Comparison of ENCODE assay signal across 14 cellular contexts in genomic region chr11:2827256-2827655, GRCh38. TPM values are rescaled to one million over a fixed set of nuclear protein-coding genes. Genes with fewer than 3 reads are reported as not detected.
DNase-seq lines count a peak whose midpoint lies in the region; ATAC-seq and TF ChIP-seq lines count a peak whose summit lies in the region.
"Had no signal": no experiment of that assay in that cellular context is flagged by ENCODE, and none has a peak within 500 bp of the region (broad histone marks: within the 10 kb centered on the region; RNA-seq: fewer than 3 reads in every experiment).

No MANE protein-coding gene starts in this region.

- CTCF ChIA-PET in MCF 10A (lab: Yijun Ruan, JAX) (interaction anchor here (0.6 kb wide), 1 partner anchor 981 kb away, joined by 3 read pairs; no protein-coding TSS in a partner anchor), mammary epithelial cell (lab: Charles Lee; ENCODE audit: low non-redundant PET) (interaction anchor here (0.6 kb wide), 1 partner anchor 27 kb away, joined by 10 read pairs; no protein-coding TSS in a partner anchor)

- TF ChIP-seq EP300 in esophagus muscularis mucosa (IDR thresholded peaks at IDR 0.05) = no peak

- peaks cover 37% of the 10 kb centered on the region for H3K4me1 Mint-ChIP-seq in MCF 10A (ENCODE audit: insufficient read depth, unreplicated experiment)

- TF ChIP-seq CTCF in MCF 10A (IDR thresholded peaks at IDR 0.05; ENCODE audit: unreplicated experiment) (no peak), mammary epithelial cell (conservative IDR thresholded peaks at IDR 0.05 in 1 of 2, IDR thresholded peaks at IDR 0.05 in 1 of 2; ENCODE audit: extremely low read depth in 1 of 2, insufficient read depth in 1 of 2, low read depth in 1 of 2, low read length in 2 of 2) (no peak), esophagus muscularis mucosa (IDR thresholded peaks at IDR 0.05) (no peak), neutrophil (IDR thresholded peaks at IDR 0.05) (no peak), uterus (IDR thresholded peaks at IDR 0.05) (no peak)

- H4K20me1 ChIP-seq in mammary epithelial cell (ENCODE audit: insufficient read depth, low read length) = no peaks in the 10 kb centered on the region

- no peak overlapping the region for H3K4me2 ChIP-seq in mammary epithelial cell (ENCODE audit: insufficient read depth, low read depth, low read length)

- H3K27me3 Mint-ChIP-seq in MCF 10A (ENCODE audit: insufficient read depth, unreplicated experiment) = no peaks in the 10 kb centered on the region
- H3K27me3 Mint-ChIP-seq: memory B cell had no signal

- DNase-seq in MCF 10A (ENCODE audit: unreplicated experiment) (no peak), mammary epithelial cell (no peak), esophagus muscularis mucosa (ENCODE audit: extremely low spot score) (no peak), uterus (no peak), kidney tubule cell (ENCODE audit: low spot score) (no peak), activated gamma-delta T cell treated with Interleukin-2 at 50 U/mL for 16 hours (no peak)
- DNase-seq: activated CD4-positive, alpha-beta T cell treated with anti-CD3 and anti-CD28 coated beads, Interleukin-2, amount 50 U/mL, for 4 hours; dorsolateral prefrontal cortex; stimulated activated CD4-positive, alpha-beta T cell treated with anti-CD3 and anti-CD28 coated beads, Interleukin-15, amount 100 ng/mL, for 24 hours had no signal

- TF ChIP-seq POLR2A in esophagus muscularis mucosa (IDR thresholded peaks at IDR 0.05; ENCODE audit: low read depth) (no peak), uterus (IDR thresholded peaks at IDR 0.05) (no peak)

- H3K36me3 Mint-ChIP-seq in MCF 10A (ENCODE audit: insufficient read depth, unreplicated experiment) = peaks cover 6% of the 10 kb centered on the region

- H3K9me3 Mint-ChIP-seq in MCF 10A (ENCODE audit: unreplicated experiment) = peaks cover 34% of the 10 kb centered on the region

- H3K4me3 Mint-ChIP-seq in MCF 10A (ENCODE audit: unreplicated experiment) = no peak overlapping the region
- H3K4me3 Mint-ChIP-seq: memory B cell had no signal

- no peak for ATAC-seq in HG02571 (IDR thresholded peaks at IDR 0.05; ENCODE audit: unreplicated experiment)

- intact Hi-C loops in MCF 10A (cut with micrococcal nuclease) (no loop called here), mammary epithelial cell (cut with micrococcal nuclease) (no loop called here), esophagus muscularis mucosa (cut with DNase I) (loop anchor here (5.0 kb wide), 2 partner anchors 50 to 125 kb away; no protein-coding TSS in a partner anchor), uterus (cut with DNase I; ENCODE audit: low total_unique reads) (no loop called here)

- peaks cover 16% of the 10 kb centered on the region for H3K9me3 ChIP-seq in mammary epithelial cell (replicated peaks; ENCODE audit: insufficient read depth, low read length)
- peaks cover 0 to 20% (median 7%) of the 10 kb centered on the region in 4 donors for H3K9me3 ChIP-seq in esophagus muscularis mucosa
- no peaks in the 10 kb centered on the region for H3K9me3 ChIP-seq in neutrophil
- peaks cover 0 to 10% of the 10 kb centered on the region in 2 donors for H3K9me3 ChIP-seq in uterus

- H3K27me3 ChIP-seq in mammary epithelial cell (ENCODE audit: insufficient read depth, low read length) (no peaks in the 10 kb centered on the region), esophagus muscularis mucosa (no peaks in the 10 kb centered on the region), neutrophil (peaks cover 6% of the 10 kb centered on the region), uterus (no peaks in the 10 kb centered on the region)

- BruUV-seq in MCF 10A (replicated peaks; lab: Mats Ljungman, UMichigan) (no TSS peak), mammary epithelial cell (replicated peaks; lab: Mats Ljungman, UMichigan) (no TSS peak)

- H3K36me3 ChIP-seq in mammary epithelial cell (ENCODE audit: insufficient read depth, low read length) (no peaks in the 10 kb centered on the region), esophagus muscularis mucosa (no peaks in the 10 kb centered on the region), neutrophil (no peaks in the 10 kb centered on the region), uterus (no peaks in the 10 kb centered on the region)

- H3K79me2 ChIP-seq in mammary epithelial cell (ENCODE audit: insufficient read depth, low read length) = no peaks in the 10 kb centered on the region
- H3K79me2 ChIP-seq: parathyroid adenoma had no signal

- peak overlapping the region; percentile 97 for H3K27ac Mint-ChIP-seq in MCF 10A (ENCODE audit: low read depth, unreplicated experiment)
- H3K27ac Mint-ChIP-seq: activated T-helper 2 cell treated with anti-CD3 and anti-CD28 coated beads, Interferon-gamma antibody, Interleukin-2, Interleukin-4, amounts not matched to agents 10 μg/mL and 5 μg/mL and 100 μg/mL, durations not matched to agents 14 hours and 24 hours and 36 hours; memory B cell had no signal

- POLR2A ChIA-PET in MCF 10A (lab: Yijun Ruan, JAX) = interaction anchor here (0.9 to 2.3 kb wide), 4 partner anchors 17 to 126 kb away, joined by 3 to 8 read pairs (median 4); no protein-coding TSS in a partner anchor

- dilution Hi-C loops in mammary epithelial cell (cut with HindIII; ENCODE audit: low sequenced_read_pairs) = loop anchor here (5.0 kb wide), 1 partner anchor 60 kb away; no protein-coding TSS in a partner anchor

- in situ Hi-C loops in mammary epithelial cell (cut with MboI; ENCODE audit: low sequenced_read_pairs in 2 of 2) = no loop called here

- 93% methylated on average over 10 of the region's 12 CpGs for WGBS in mammary epithelial cell (ENCODE audit: low coverage, missing lambda C conversion rate)
- 93% methylated on average over 11 of the region's 12 CpGs for WGBS in esophagus muscularis mucosa

- no peak overlapping the region for H3K9ac ChIP-seq in mammary epithelial cell (ENCODE audit: insufficient read depth, low read length)
- H3K9ac ChIP-seq: parathyroid adenoma had no signal

- H3K4me1 ChIP-seq in mammary epithelial cell (ENCODE audit: insufficient read depth, low read length) (peaks cover 21% of the 10 kb centered on the region), esophagus muscularis mucosa (peaks cover 35 to 56% (median 41%) of the 10 kb centered on the region in 4 donors), neutrophil (ENCODE audit: control insufficient read depth in 1 of 2, insufficient read depth in 1 of 2, low read depth in 1 of 2, low read length in 1 of 2) (peaks cover 35 to 36% of the 10 kb centered on the region in 2 experiments), uterus (peaks cover 0 to 22% of the 10 kb centered on the region in 2 donors)
- H3K4me1 ChIP-seq: parathyroid adenoma had no signal

- H3K4me3 ChIP-seq in mammary epithelial cell (replicated peaks in 1 of 3; ENCODE audit: insufficient read depth in 1 of 3, low read depth in 2 of 3, low read length in 3 of 3) (no peak overlapping the region), esophagus muscularis mucosa (no peak overlapping the region), neutrophil (ENCODE audit: low read depth in 1 of 2, low read length in 1 of 2) (no peak overlapping the region), uterus (no peak overlapping the region)
- H3K4me3 ChIP-seq: dorsolateral prefrontal cortex had no signal

- H3K27ac ChIP-seq in mammary epithelial cell (ENCODE audit: insufficient read depth, low read depth, low read length) (no peak overlapping the region), esophagus muscularis mucosa (replicated peaks in 1 of 4) (peak overlapping the region; percentile 90 to 99 (median 96)), neutrophil (peak overlapping the region; percentile 73), uterus (peak overlapping the region; percentile 87 to 93)
- H3K27ac ChIP-seq: parathyroid adenoma had no signal

- no peak overlapping the region for H2AFZ ChIP-seq in mammary epithelial cell (ENCODE audit: low read depth, low read length)
- H2AFZ ChIP-seq: parathyroid adenoma had no signal

RNA-seq across cellular contexts. Expression of gene CDKN1C, which starts 58.3 kb away (rescaled TPM):
- 5.7 and 6.9 TPM in 2 replicates for total RNA-seq in MCF 10A (2022)
- total RNA-seq in mammary epithelial cell = under 1 TPM; 0.38 to 0.50 TPM
- polyA plus RNA-seq in mammary epithelial cell = 0.08 TPM
- not detected for polyA minus RNA-seq in mammary epithelial cell
- total RNA-seq in esophagus muscularis mucosa = 100 to 1,000 TPM; 153 to 349 (median 186) TPM
- 100 to 1,000 TPM in 1 of 4 donors, 10 to 100 TPM in 3; 42.0 to 213 (median 71.7) TPM for total RNA-seq in uterus
